In the genomic region with DNA sequence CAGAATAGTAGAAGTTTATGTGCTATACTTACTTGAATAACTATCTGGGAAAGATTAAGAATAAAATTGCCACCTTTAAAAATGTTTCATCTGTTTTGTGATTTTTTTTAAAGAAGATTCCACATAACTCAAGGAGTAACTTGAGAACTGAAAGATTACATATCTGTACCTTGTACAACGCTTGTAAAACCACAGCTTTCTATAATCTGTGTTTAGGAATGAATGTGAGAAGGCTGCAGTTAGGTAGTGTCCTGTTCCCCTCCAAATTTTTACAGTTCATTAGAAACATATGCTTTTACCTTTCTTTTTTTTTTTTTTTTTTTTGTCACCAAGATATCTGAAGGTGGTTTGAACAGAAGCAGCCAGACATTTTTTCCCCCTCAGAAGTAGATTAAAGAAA, we compare ENCODE assay signal across 2 cellular contexts.
TF ChIP-seq lines count a peak whose summit lies in the region.

No MANE protein-coding gene starts in this region.

TF ChIP-seq in GM12878, 131 proteins besides CTCF, POLR2A, EP300 and RAD21 (continued from another document):
- TF ChIP-seq, protein P1, sequence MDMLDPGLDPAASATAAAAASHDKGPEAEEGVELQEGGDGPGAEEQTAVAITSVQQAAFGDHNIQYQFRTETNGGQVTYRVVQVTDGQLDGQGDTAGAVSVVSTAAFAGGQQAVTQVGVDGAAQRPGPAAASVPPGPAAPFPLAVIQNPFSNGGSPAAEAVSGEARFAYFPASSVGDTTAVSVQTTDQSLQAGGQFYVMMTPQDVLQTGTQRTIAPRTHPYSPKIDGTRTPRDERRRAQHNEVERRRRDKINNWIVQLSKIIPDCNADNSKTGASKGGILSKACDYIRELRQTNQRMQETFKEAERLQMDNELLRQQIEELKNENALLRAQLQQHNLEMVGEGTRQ (IDR thresholded peaks at IDR 0.05; ENCODE audit: borderline replicate concordance, low read depth, low read length), result no peak
- TF ChIP-seq, protein P2, sequence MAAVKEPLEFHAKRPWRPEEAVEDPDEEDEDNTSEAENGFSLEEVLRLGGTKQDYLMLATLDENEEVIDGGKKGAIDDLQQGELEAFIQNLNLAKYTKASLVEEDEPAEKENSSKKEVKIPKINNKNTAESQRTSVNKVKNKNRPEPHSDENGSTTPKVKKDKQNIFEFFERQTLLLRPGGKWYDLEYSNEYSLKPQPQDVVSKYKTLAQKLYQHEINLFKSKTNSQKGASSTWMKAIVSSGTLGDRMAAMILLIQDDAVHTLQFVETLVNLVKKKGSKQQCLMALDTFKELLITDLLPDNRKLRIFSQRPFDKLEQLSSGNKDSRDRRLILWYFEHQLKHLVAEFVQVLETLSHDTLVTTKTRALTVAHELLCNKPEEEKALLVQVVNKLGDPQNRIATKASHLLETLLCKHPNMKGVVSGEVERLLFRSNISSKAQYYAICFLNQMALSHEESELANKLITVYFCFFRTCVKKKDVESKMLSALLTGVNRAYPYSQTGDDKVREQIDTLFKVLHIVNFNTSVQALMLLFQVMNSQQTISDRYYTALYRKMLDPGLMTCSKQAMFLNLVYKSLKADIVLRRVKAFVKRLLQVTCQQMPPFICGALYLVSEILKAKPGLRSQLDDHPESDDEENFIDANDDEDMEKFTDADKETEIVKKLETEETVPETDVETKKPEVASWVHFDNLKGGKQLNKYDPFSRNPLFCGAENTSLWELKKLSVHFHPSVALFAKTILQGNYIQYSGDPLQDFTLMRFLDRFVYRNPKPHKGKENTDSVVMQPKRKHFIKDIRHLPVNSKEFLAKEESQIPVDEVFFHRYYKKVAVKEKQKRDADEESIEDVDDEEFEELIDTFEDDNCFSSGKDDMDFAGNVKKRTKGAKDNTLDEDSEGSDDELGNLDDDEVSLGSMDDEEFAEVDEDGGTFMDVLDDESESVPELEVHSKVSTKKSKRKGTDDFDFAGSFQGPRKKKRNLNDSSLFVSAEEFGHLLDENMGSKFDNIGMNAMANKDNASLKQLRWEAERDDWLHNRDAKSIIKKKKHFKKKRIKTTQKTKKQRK (IDR thresholded peaks at IDR 0.05; ENCODE audit: low read depth, low read length), result no peak
- TF ChIP-seq EZH2 (IDR thresholded peaks at IDR 0.05; ENCODE audit: borderline replicate concordance, control insufficient read depth, low read depth, low read length), result no peak
- no peak for TF ChIP-seq ZNF24 (IDR thresholded peaks at IDR 0.05)
- no peak for TF ChIP-seq ZNF384 (IDR thresholded peaks at IDR 0.05; ENCODE audit: borderline replicate concordance, low read depth, low read length)
- TF ChIP-seq SREBF1 (IDR thresholded peaks at IDR 0.05; ENCODE audit: low read length), result no peak

TF ChIP-seq in SK-N-SH treated with all-trans-retinoic acid at 6 μM for 48 hours, 23 proteins besides CTCF, POLR2A, EP300 and RAD21 (continued from another document):
- TF ChIP-seq TSHZ2 (CRISPR knock-in tag; IDR thresholded peaks at IDR 0.05) (no peak), PPARA (CRISPR knock-in tag; IDR thresholded peaks at IDR 0.05; ENCODE audit: borderline replicate concordance) (no peak), TOX (CRISPR knock-in tag; IDR thresholded peaks at IDR 0.05; ENCODE audit: borderline replicate concordance) (no peak)
- TF ChIP-seq, protein P3, sequence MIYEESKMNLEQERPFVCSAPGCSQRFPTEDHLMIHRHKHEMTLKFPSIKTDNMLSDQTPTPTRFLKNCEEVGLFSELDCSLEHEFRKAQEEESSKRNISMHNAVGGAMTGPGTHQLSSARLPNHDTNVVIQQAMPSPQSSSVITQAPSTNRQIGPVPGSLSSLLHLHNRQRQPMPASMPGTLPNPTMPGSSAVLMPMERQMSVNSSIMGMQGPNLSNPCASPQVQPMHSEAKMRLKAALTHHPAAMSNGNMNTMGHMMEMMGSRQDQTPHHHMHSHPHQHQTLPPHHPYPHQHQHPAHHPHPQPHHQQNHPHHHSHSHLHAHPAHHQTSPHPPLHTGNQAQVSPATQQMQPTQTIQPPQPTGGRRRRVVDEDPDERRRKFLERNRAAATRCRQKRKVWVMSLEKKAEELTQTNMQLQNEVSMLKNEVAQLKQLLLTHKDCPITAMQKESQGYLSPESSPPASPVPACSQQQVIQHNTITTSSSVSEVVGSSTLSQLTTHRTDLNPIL (CRISPR knock-in tag; IDR thresholded peaks at IDR 0.05; ENCODE audit: low read depth), result no peak
